Comparison of ENCODE assay signal across 22 cellular contexts in genomic region chrX:130057209-130057608, GRCh38.
"Had no signal": no experiment of that assay in that cellular context is flagged by ENCODE, and none has a peak within 500 bp of the region (broad histone marks: within the 10 kb centered on the region; RNA-seq: fewer than 3 reads in every experiment).

No MANE protein-coding gene starts in this region.

- H3K27ac Mint-ChIP-seq: activated CD4-positive, alpha-beta T cell treated with anti-CD3 and anti-CD28 coated beads for 36 hours; activated naive CD8-positive, alpha-beta T cell treated with anti-CD3 and anti-CD28 coated beads for 36 hours; activated T-cell treated with anti-CD3 and anti-CD28 coated beads, Interleukin-2, amount 50 U/mL, for 24 hours; activated T-helper 2 cell treated with anti-CD3 and anti-CD28 coated beads, Interferon-gamma antibody, Interleukin-2, Interleukin-4, amounts not matched to agents 10 μg/mL and 5 μg/mL and 100 μg/mL, durations not matched to agents 14 hours and 24 hours and 36 hours; stimulated activated naive CD8-positive, alpha-beta T cell treated with anti-CD3 and anti-CD28 coated beads, Interleukin-15, amount 100 ng/mL, for 72 hours had no signal

- H3K27me3 ChIP-seq: esophagus muscularis mucosa, tibial artery had no signal

- H3K36me3 Mint-ChIP-seq: activated naive CD8-positive, alpha-beta T cell treated with anti-CD3 and anti-CD28 coated beads for 36 hours had no signal

- H3K27me3 Mint-ChIP-seq: activated CD4-positive, alpha-beta T cell treated with anti-CD3 and anti-CD28 coated beads for 36 hours; activated naive CD8-positive, alpha-beta T cell treated with anti-CD3 and anti-CD28 coated beads for 36 hours; stimulated activated naive CD8-positive, alpha-beta T cell treated with anti-CD3 and anti-CD28 coated beads, Interleukin-15, amount 100 ng/mL, for 72 hours had no signal

- DNase-seq: activated CD4-positive, alpha-beta T cell treated with anti-CD3 and anti-CD28 coated beads for 36 hours; activated CD4-positive, alpha-beta T cell treated with anti-CD3 and anti-CD28 coated beads, Interleukin-2, amount 50 U/mL, for 4 hours; activated CD8-positive, alpha-beta memory T cell treated with anti-CD3 and anti-CD28 coated beads for 24 hours; activated CD8-positive, alpha-beta memory T cell treated with anti-CD3 and anti-CD28 coated beads, Interleukin-2, amount 50 U/mL, for 4 hours; activated naive CD4-positive, alpha-beta T cell treated with Interleukin-2 at 50 U/mL for 16 hours; activated naive CD8-positive, alpha-beta T cell treated with anti-CD3 and anti-CD28 coated beads for 36 hours; activated T-cell treated with anti-CD3 and anti-CD28 coated beads, Interleukin-2, amount 50 U/mL, for 24 hours; effector memory CD4-positive, alpha-beta T cell; glutamatergic neuron; hippocampal formation; mucosa of descending colon; occipital lobe; small intestine; stimulated activated CD4-positive, alpha-beta T cell treated with anti-CD3 and anti-CD28 coated beads, Interleukin-2, amount 100 ng/mL, for 24 hours; stimulated activated naive CD8-positive, alpha-beta T cell treated with anti-CD3 and anti-CD28 coated beads, Interleukin-15, amount 100 ng/mL, for 72 hours; T-helper 1 cell; tibial artery had no signal

- ATAC-seq: activated CD4-positive, alpha-beta T cell treated with anti-CD3 and anti-CD28 coated beads for 36 hours; mucosa of descending colon; sciatic nerve; stimulated activated effector memory CD8-positive, alpha-beta T cell treated with anti-CD3 and anti-CD28 coated beads, Interleukin-12 subunit alpha, Interleukin-12 subunit beta, amount 100 ng/mL, for 72 hours; stimulated activated naive CD8-positive, alpha-beta T cell treated with anti-CD3 and anti-CD28 coated beads, Interleukin-15, amount 100 ng/mL, for 72 hours had no signal

- H3K4me3 Mint-ChIP-seq: activated CD4-positive, alpha-beta T cell treated with anti-CD3 and anti-CD28 coated beads for 36 hours; activated naive CD8-positive, alpha-beta T cell treated with anti-CD3 and anti-CD28 coated beads for 36 hours; activated T-cell treated with anti-CD3 and anti-CD28 coated beads, Interleukin-2, amount 50 U/mL, for 24 hours; neural crest cell; stimulated activated effector memory CD8-positive, alpha-beta T cell treated with anti-CD3 and anti-CD28 coated beads, Interleukin-12 subunit alpha, Interleukin-12 subunit beta, amount 100 ng/mL, for 72 hours; stimulated activated naive CD8-positive, alpha-beta T cell treated with anti-CD3 and anti-CD28 coated beads, Interleukin-15, amount 100 ng/mL, for 72 hours had no signal

- H3K27ac ChIP-seq: esophagus muscularis mucosa, tibial artery had no signal

- H3K4me3 ChIP-seq: esophagus muscularis mucosa, mucosa of descending colon, tibial artery had no signal

- H3K9me3 ChIP-seq: esophagus muscularis mucosa, mucosa of descending colon, tibial artery had no signal

- H3K9me3 Mint-ChIP-seq: activated naive CD8-positive, alpha-beta T cell treated with anti-CD3 and anti-CD28 coated beads for 36 hours; activated T-cell treated with anti-CD3 and anti-CD28 coated beads, Interleukin-2, amount 50 U/mL, for 24 hours; activated T-helper 2 cell treated with anti-CD3 and anti-CD28 coated beads, Interferon-gamma antibody, Interleukin-2, Interleukin-4, amounts not matched to agents 10 μg/mL and 5 μg/mL and 100 μg/mL, durations not matched to agents 14 hours and 24 hours and 36 hours; stimulated activated effector memory CD8-positive, alpha-beta T cell treated with anti-CD3 and anti-CD28 coated beads, Interleukin-12 subunit alpha, Interleukin-12 subunit beta, amount 100 ng/mL, for 72 hours; stimulated activated naive CD8-positive, alpha-beta T cell treated with anti-CD3 and anti-CD28 coated beads, Interleukin-15, amount 100 ng/mL, for 72 hours had no signal

- H3K4me1 Mint-ChIP-seq: activated naive CD8-positive, alpha-beta T cell treated with anti-CD3 and anti-CD28 coated beads for 36 hours; stimulated activated effector memory CD8-positive, alpha-beta T cell treated with anti-CD3 and anti-CD28 coated beads, Interleukin-12 subunit alpha, Interleukin-12 subunit beta, amount 100 ng/mL, for 72 hours had no signal
